In the genomic region with DNA sequence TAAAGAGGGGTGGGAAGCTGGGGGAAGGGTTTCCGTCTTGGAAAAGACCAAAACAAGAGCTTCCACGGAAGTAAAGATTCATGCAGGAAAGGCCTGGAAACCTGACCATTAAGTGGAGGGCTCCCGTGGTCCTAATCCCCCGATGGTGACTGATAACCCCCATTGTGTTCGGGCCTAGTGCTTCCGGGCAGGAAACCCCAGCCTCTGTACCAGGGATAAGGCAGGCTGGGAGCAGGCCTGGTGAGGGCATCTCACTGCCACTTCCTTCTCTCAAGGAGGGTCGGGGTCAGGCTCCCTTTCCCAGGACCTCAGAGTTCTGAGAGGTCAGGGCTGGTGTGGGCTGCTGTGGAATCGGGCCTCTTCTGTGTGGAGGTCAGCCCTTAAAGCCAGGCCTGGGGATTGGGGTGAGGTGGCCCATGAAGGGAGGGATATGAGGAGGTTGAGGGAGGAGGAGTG, we compare ENCODE assay signal across 21 cellular contexts.
"Had no signal": no experiment of that assay in that cellular context is flagged by ENCODE, and none has a peak within 500 bp of the region (broad histone marks: within the 10 kb centered on the region; RNA-seq: fewer than 3 reads in every experiment).

No MANE protein-coding gene starts in this region.

- H2AFZ ChIP-seq: parathyroid adenoma had no signal

- H3K36me3 Mint-ChIP-seq: brain had no signal

- H3K79me2 ChIP-seq: parathyroid adenoma had no signal

- H3K4me3 Mint-ChIP-seq: activated CD8-positive, alpha-beta T cell treated with anti-CD3 and anti-CD28 coated beads, Interleukin-2, amount 10 ng/mL, durations not matched to agents 7 days and 5 days; activated naive CD8-positive, alpha-beta T cell; activated T-cell treated with anti-CD3 and anti-CD28 coated beads, Interleukin-2, amount 50 U/mL, for 72 hours; brain; stimulated activated naive B cell treated with anti-CD40 and anti-IgM and Interleukin-4, amounts not matched to agents 10 μg/mL and 1 μg/mL and 100 μg/mL, for 72 hours had no signal

- H3K9me3 ChIP-seq: tibial artery, vagina had no signal

- FAIRE-seq: keratinocyte had no signal

- H3K4me3 ChIP-seq: coronary artery, tibial artery, vagina had no signal

- H3K27me3 Mint-ChIP-seq: activated naive CD8-positive, alpha-beta T cell had no signal

- H3K27ac ChIP-seq: coronary artery, parathyroid adenoma, tibial artery, vagina had no signal

- H3K27ac Mint-ChIP-seq: activated CD8-positive, alpha-beta T cell treated with anti-CD3 and anti-CD28 coated beads, Interleukin-2, amount 10 ng/mL, durations not matched to agents 7 days and 5 days; activated naive CD8-positive, alpha-beta T cell; activated T-cell treated with anti-CD3 and anti-CD28 coated beads, Interleukin-2, amount 50 U/mL, for 72 hours; brain; stimulated activated naive B cell treated with anti-CD40 and anti-IgM and Interleukin-4, amounts not matched to agents 10 μg/mL and 1 μg/mL and 100 μg/mL, for 72 hours had no signal

- H3K27me3 ChIP-seq: tibial artery, vagina had no signal

- DNase-seq: activated CD4-positive, alpha-beta T cell treated with anti-CD3 and anti-CD28 coated beads for 48 hours; activated CD8-positive, alpha-beta memory T cell treated with anti-CD3 and anti-CD28 coated beads, Interleukin-2, amount 50 U/mL, for 48 hours; activated CD8-positive, alpha-beta T cell treated with anti-CD3 and anti-CD28 coated beads, Interleukin-2, amount 10 ng/mL, durations not matched to agents 7 days and 5 days; activated gamma-delta T cell; activated T-cell treated with anti-CD3 and anti-CD28 coated beads, Interleukin-2, amount 50 U/mL, for 72 hours; amygdala; central memory CD4-positive, alpha-beta T cell; effector CD4-positive, alpha-beta T cell; left ventricle myocardium superior; midbrain; stimulated activated CD4-positive, alpha-beta T cell treated with anti-CD3 and anti-CD28 coated beads, Interleukin-15, amount 100 ng/mL, for 24 hours; stimulated activated CD4-positive, alpha-beta T cell treated with anti-CD3 and anti-CD28 coated beads, Interleukin-4, amount 100 ng/mL, for 1 hour; stimulated activated naive B cell treated with anti-CD40 and anti-IgM and Interleukin-4, amounts not matched to agents 10 μg/mL and 1 μg/mL and 100 μg/mL, for 72 hours; T-helper 2 cell; tibial artery had no signal

- H3K4me1 ChIP-seq: parathyroid adenoma, tibial artery, vagina had no signal

- ATAC-seq: activated CD8-positive, alpha-beta T cell treated with anti-CD3 and anti-CD28 coated beads, Interleukin-2, amount 10 ng/mL, durations not matched to agents 7 days and 5 days; activated T-cell treated with anti-CD3 and anti-CD28 coated beads, Interleukin-2, amount 50 U/mL, for 72 hours; left ventricle myocardium superior; stimulated activated naive B cell treated with anti-CD40 and anti-IgM and Interleukin-4, amounts not matched to agents 10 μg/mL and 1 μg/mL and 100 μg/mL, for 72 hours had no signal

- H3K4me1 Mint-ChIP-seq: brain; stimulated activated naive B cell treated with anti-CD40 and anti-IgM and Interleukin-4, amounts not matched to agents 10 μg/mL and 1 μg/mL and 100 μg/mL, for 72 hours had no signal

- H3K9ac ChIP-seq: parathyroid adenoma had no signal

- H3K36me3 ChIP-seq: tibial artery, vagina had no signal
